Comparison of ENCODE assay signal across 1 cellular context in genomic region chr1:44985747-44986359, GRCh38.
TF ChIP-seq lines count a peak whose summit lies in the region.

No MANE protein-coding gene starts in this region.

TF ChIP-seq in HepG2, 621 proteins besides CTCF, POLR2A, EP300 and RAD21 (continued from another document):
- TF ChIP-seq ZNF326 (CRISPR knock-in tag; IDR thresholded peaks at IDR 0.05; ENCODE audit: borderline replicate concordance), result no peak
- TF ChIP-seq PPARG (CRISPR knock-in tag; conservative IDR thresholded peaks at IDR 0.05), result no peak
- TF ChIP-seq ZNF672 (CRISPR knock-in tag; IDR thresholded peaks at IDR 0.05), result no peak
- peak; percentile 3; the same call in 1 of the 2 replicates for TF ChIP-seq ZNF746 (CRISPR knock-in tag; IDR thresholded peaks at IDR 0.05)
- no peak for TF ChIP-seq FUBP1 (CRISPR knock-in tag; IDR thresholded peaks at IDR 0.05; ENCODE audit: borderline replicate concordance)
- no peak for TF ChIP-seq FOXA3 (CRISPR knock-in tag; IDR thresholded peaks at IDR 0.05)
- 0 out of 2 replicates have a peak, but pooled peaks have one; percentile 8 for TF ChIP-seq CAMTA2 (CRISPR knock-in tag; IDR thresholded peaks at IDR 0.05; ENCODE audit: borderline replicate concordance)
- TF ChIP-seq ETS1 (CRISPR knock-in tag; IDR thresholded peaks at IDR 0.05), result no peak
- no peak for TF ChIP-seq ZNF18 (CRISPR knock-in tag; IDR thresholded peaks at IDR 0.05; ENCODE audit: insufficient replicate concordance)
